Comparison of ENCODE assay signal across 16 cellular contexts in the genomic region with DNA sequence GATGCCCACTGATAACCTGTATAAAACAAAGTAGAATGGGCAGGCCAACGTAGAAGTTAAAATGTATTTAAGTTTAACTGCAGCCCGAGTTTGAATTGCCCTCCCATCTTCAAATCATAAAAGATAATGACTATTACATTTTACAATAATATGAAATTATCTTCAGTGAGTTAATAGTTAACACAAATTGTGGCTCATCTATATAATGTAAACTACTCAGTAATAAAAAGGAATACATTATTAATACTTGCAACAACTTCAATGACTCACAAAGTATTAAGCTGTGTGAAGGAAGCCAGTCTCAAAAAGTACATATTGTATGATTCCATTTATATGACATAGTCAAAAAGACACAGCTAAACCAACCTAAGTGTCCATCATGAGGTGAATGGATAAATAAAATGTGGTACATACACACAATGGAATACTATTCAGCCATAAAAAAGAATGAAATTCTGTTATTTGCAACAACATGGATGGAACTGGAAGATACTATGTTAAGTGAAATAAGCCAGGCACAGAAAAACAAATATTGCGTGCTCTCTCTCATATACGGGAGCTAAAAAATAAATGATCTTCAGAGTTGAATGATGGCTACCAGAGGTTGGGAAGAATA. TPM values are rescaled to one million over a fixed set of nuclear protein-coding genes. Genes with fewer than 3 reads are reported as not detected.
DNase-seq lines count a peak whose midpoint lies in the region; ATAC-seq and TF ChIP-seq lines count a peak whose summit lies in the region.
"Had no signal": no experiment of that assay in that cellular context is flagged by ENCODE, and none has a peak within 500 bp of the region (broad histone marks: within the 10 kb centered on the region; RNA-seq: fewer than 3 reads in every experiment).

No MANE protein-coding gene starts in this region.

- no peak for ATAC-seq in CD8-positive, alpha-beta T cell
- ATAC-seq in left colon = peak; percentile 85

- H3K4me1 Mint-ChIP-seq in activated T-cell treated with anti-CD3 and anti-CD28 coated beads, Interleukin-2, amount 50 U/mL, for 24 hours (ENCODE audit: low read depth) = peaks cover 4% of the 10 kb centered on the region
- H3K4me1 Mint-ChIP-seq in CD8-positive, alpha-beta T cell (ENCODE audit: low read depth) = peaks cover 3% of the 10 kb centered on the region
- H3K4me1 Mint-ChIP-seq: H9 had no signal

- peak overlapping the region; percentile 16 for H3K27ac Mint-ChIP-seq in activated T-cell treated with anti-CD3 and anti-CD28 coated beads, Interleukin-2, amount 50 U/mL, for 24 hours
- H3K27ac Mint-ChIP-seq in CD8-positive, alpha-beta T cell = peak overlapping the region; percentile 45
- H3K27ac Mint-ChIP-seq: CD14-positive monocyte, H9 had no signal

- POLR2A ChIA-PET in CD8-positive, alpha-beta T cell (lab: Charles Lee) = interaction anchor here (0.5 kb wide), 1 partner anchor 34 kb away, joined by 3 read pairs; no protein-coding TSS in a partner anchor

- H3K4me3 Mint-ChIP-seq in activated T-cell treated with anti-CD3 and anti-CD28 coated beads, Interleukin-2, amount 50 U/mL, for 24 hours = no peak overlapping the region
- H3K4me3 Mint-ChIP-seq in CD8-positive, alpha-beta T cell = no peak overlapping the region
- H3K4me3 Mint-ChIP-seq: CD14-positive monocyte, H9 had no signal

- no peaks in the 10 kb centered on the region for H3K9me3 ChIP-seq in CD8-positive, alpha-beta T cell (ENCODE audit: low read length)
- H3K9me3 ChIP-seq: BLaER1 had no signal

- H3K27me3 Mint-ChIP-seq in activated T-cell treated with anti-CD3 and anti-CD28 coated beads, Interleukin-2, amount 50 U/mL, for 24 hours = no peaks in the 10 kb centered on the region
- no peaks in the 10 kb centered on the region for H3K27me3 Mint-ChIP-seq in CD8-positive, alpha-beta T cell (ENCODE audit: low read depth)
- H3K27me3 Mint-ChIP-seq: CD8-positive, alpha-beta memory T cell had no signal

- no peak overlapping the region for H3K27ac ChIP-seq in CD8-positive, alpha-beta T cell (ENCODE audit: low read depth, low read length)
- H3K27ac ChIP-seq: BLaER1 had no signal

- intact Hi-C loops in CD8-positive, alpha-beta T cell (cut with DNase I, micrococcal nuclease) = loop anchor here in 1 of 2 experiments (10.0 kb wide), 1 partner anchor 1198 kb away; a partner anchor contains a TSS
- intact Hi-C loops in left colon (cut with DNase I, micrococcal nuclease) = no loop called here

- no peaks in the 10 kb centered on the region for H3K9me3 Mint-ChIP-seq in activated T-cell treated with anti-CD3 and anti-CD28 coated beads, Interleukin-2, amount 50 U/mL, for 24 hours
- H3K9me3 Mint-ChIP-seq in CD8-positive, alpha-beta T cell = no peaks in the 10 kb centered on the region
- H3K9me3 Mint-ChIP-seq: CD8-positive, alpha-beta memory T cell; H9 had no signal

- no peaks in the 10 kb centered on the region for H3K27me3 ChIP-seq in CD8-positive, alpha-beta T cell (ENCODE audit: insufficient read depth, low read length)
- H3K27me3 ChIP-seq: BLaER1 had no signal

- no peak for TF ChIP-seq CTCF in CD8-positive, alpha-beta T cell (IDR thresholded peaks at IDR 0.05)

- H3K36me3 ChIP-seq in CD8-positive, alpha-beta T cell (ENCODE audit: insufficient read depth, low read length) = peaks cover 82% of the 10 kb centered on the region

- CTCF ChIA-PET in CD8-positive, alpha-beta T cell (lab: Charles Lee) = interaction anchor here (1.6 kb wide), 1 partner anchor 10 kb away, joined by 7 read pairs; no protein-coding TSS in a partner anchor

- H3K36me3 Mint-ChIP-seq in activated T-cell treated with anti-CD3 and anti-CD28 coated beads, Interleukin-2, amount 50 U/mL, for 24 hours (ENCODE audit: low read depth) = peaks cover 92% of the 10 kb centered on the region
- peaks cover 78% of the 10 kb centered on the region for H3K36me3 Mint-ChIP-seq in CD8-positive, alpha-beta T cell

- no peak overlapping the region for H3K4me3 ChIP-seq in CD8-positive, alpha-beta T cell (ENCODE audit: low read depth, low read length)
- H3K4me3 ChIP-seq: BLaER1 had no signal

- H3K4me1 ChIP-seq in CD8-positive, alpha-beta T cell (ENCODE audit: insufficient read depth, low read length) = no peaks in the 10 kb centered on the region
- H3K4me1 ChIP-seq: BLaER1 had no signal

- DNase-seq in activated T-cell treated with anti-CD3 and anti-CD28 coated beads, Interleukin-2, amount 50 U/mL, for 24 hours = no peak
- DNase-seq in activated T-cell treated with anti-CD3 and anti-CD28 coated beads, Interleukin-2, amount 50 U/mL, for 48 hours = no peak
- DNase-seq in CD8-positive, alpha-beta T cell = no peak
- no peak for DNase-seq in left colon
- DNase-seq in NCI-H1436 (lab: John Stamatoyannopoulos, UW) = no peak
- DNase-seq in cerebellar nuclear complex (lab: John Stamatoyannopoulos, UW) = no peak
- DNase-seq in DMS 273 (lab: John Stamatoyannopoulos, UW; ENCODE audit: unreplicated experiment) = no peak
- DNase-seq: 8988T; CD8-positive, alpha-beta memory T cell; COR-L47; H9 had no signal

RNA-seq across cellular contexts. Expression of a gene that starts 7.8 kb away (rescaled TPM):
- 10 to 100 TPM; 55.1 TPM for total RNA-seq in CD8-positive, alpha-beta T cell
- total RNA-seq in left colon = 10 to 100 TPM; 57.4 to 57.9 TPM

RNA-seq across cellular contexts. Expression of a gene that starts 20.4 kb away (rescaled TPM):
- total RNA-seq in CD8-positive, alpha-beta T cell = not detected
- not detected for total RNA-seq in left colon
- total RNA-seq: A673; CD8-positive, alpha-beta memory T cell; H1; H9; HT-29 had no signal

RNA-seq across cellular contexts. Expression of a gene that starts 48.2 kb away (rescaled TPM):
- total RNA-seq in CD8-positive, alpha-beta T cell = not detected
- total RNA-seq in left colon = not detected
- total RNA-seq: A673; CD8-positive, alpha-beta memory T cell; H1; H9; HT-29 had no signal

RNA-seq across cellular contexts. Expression of a gene that starts 50.8 kb away (rescaled TPM):
- total RNA-seq in CD8-positive, alpha-beta T cell = not detected
- 1 to 10 TPM in 1 of 2 donors, under 1 TPM in 1; 0.43 to 1.5 TPM for total RNA-seq in left colon
- total RNA-seq: HT-29 had no signal
